In genomic region chr2:2571301-2572198, GRCh38 we compare ENCODE assay signal across 24 cellular contexts.
"Had no signal": no experiment of that assay in that cellular context is flagged by ENCODE, and none has a peak within 500 bp of the region (broad histone marks: within the 10 kb centered on the region; RNA-seq: fewer than 3 reads in every experiment).

No MANE protein-coding gene starts in this region.

- H3K27me3 Mint-ChIP-seq: activated CD4-positive, alpha-beta memory T cell treated with anti-CD3 and anti-CD28 coated beads for 36 hours; activated CD4-positive, alpha-beta T cell treated with anti-CD3 and anti-CD28 coated beads, Interleukin-2, amount 10 ng/mL, durations not matched to agents 7 days and 5 days; activated naive CD8-positive, alpha-beta T cell; activated T-helper 17 cell treated with anti-CD3 and anti-CD28 coated beads, Interleukin-2, amount 50 U/mL, for 72 hours; brain had no signal

- ATAC-seq: activated T-helper 17 cell treated with anti-CD3 and anti-CD28 coated beads, Interleukin-2, amount 50 U/mL, for 72 hours had no signal

- H3K36me3 Mint-ChIP-seq: activated CD4-positive, alpha-beta memory T cell treated with anti-CD3 and anti-CD28 coated beads for 36 hours; activated naive CD8-positive, alpha-beta T cell; brain had no signal

- H3K4me3 Mint-ChIP-seq: activated CD4-positive, alpha-beta memory T cell treated with anti-CD3 and anti-CD28 coated beads for 36 hours; activated CD4-positive, alpha-beta T cell treated with anti-CD3 and anti-CD28 coated beads, Interleukin-2, amount 10 ng/mL, durations not matched to agents 7 days and 5 days; activated naive CD4-positive, alpha-beta T cell treated with anti-CD3 and anti-CD28 coated beads for 36 hours; activated naive CD8-positive, alpha-beta T cell; activated T-helper 17 cell treated with anti-CD3 and anti-CD28 coated beads, Interleukin-2, amount 50 U/mL, for 72 hours; brain had no signal

- H3K4me1 Mint-ChIP-seq: activated CD4-positive, alpha-beta T cell treated with anti-CD3 and anti-CD28 coated beads, Interleukin-2, amount 10 ng/mL, durations not matched to agents 7 days and 5 days; activated T-helper 17 cell treated with anti-CD3 and anti-CD28 coated beads, Interleukin-2, amount 50 U/mL, for 72 hours had no signal

- H3K27ac ChIP-seq: VCaP had no signal

- DNase-seq: activated CD4-positive, alpha-beta memory T cell treated with anti-CD3 and anti-CD28 coated beads for 36 hours; activated CD4-positive, alpha-beta T cell treated with anti-CD3 and anti-CD28 coated beads, Interleukin-2, amount 10 ng/mL, durations not matched to agents 7 days and 5 days; activated CD4-positive, CD25-positive, alpha-beta regulatory T cell; activated gamma-delta T cell; activated naive CD4-positive, alpha-beta T cell treated with anti-CD3 and anti-CD28 coated beads for 36 hours; activated T-cell treated with anti-CD3 and anti-CD28 coated beads, Interleukin-2, amount 50 U/mL, for 48 hours; amygdala; IMR-90; Kasumi-1; KBM-7; NCI-H1105 treated with DMSO at 0.1 percent for 48 hours; NCI-H146; NCI-H1930; NCI-H2171 treated with DMSO at 0.1 percent for 48 hours; NCI-H226; NCI-H510A; NCI-H526 treated with DMSO at 0.1 percent for 48 hours; NCI-H82; SIG-M5; T-helper 1 cell had no signal

- H3K9me3 Mint-ChIP-seq: activated CD4-positive, alpha-beta memory T cell treated with anti-CD3 and anti-CD28 coated beads for 36 hours; activated CD4-positive, alpha-beta T cell treated with anti-CD3 and anti-CD28 coated beads, Interleukin-2, amount 10 ng/mL, durations not matched to agents 7 days and 5 days; activated naive CD4-positive, alpha-beta T cell treated with anti-CD3 and anti-CD28 coated beads for 36 hours; activated T-helper 17 cell treated with anti-CD3 and anti-CD28 coated beads, Interleukin-2, amount 50 U/mL, for 72 hours had no signal

- H3K27ac Mint-ChIP-seq: activated CD4-positive, alpha-beta memory T cell treated with anti-CD3 and anti-CD28 coated beads for 36 hours; activated CD4-positive, alpha-beta T cell treated with anti-CD3 and anti-CD28 coated beads, Interleukin-2, amount 10 ng/mL, durations not matched to agents 7 days and 5 days; activated naive CD4-positive, alpha-beta T cell treated with anti-CD3 and anti-CD28 coated beads for 36 hours; activated naive CD8-positive, alpha-beta T cell; activated T-helper 17 cell treated with anti-CD3 and anti-CD28 coated beads, Interleukin-2, amount 50 U/mL, for 72 hours; brain had no signal
